In the genomic region with DNA sequence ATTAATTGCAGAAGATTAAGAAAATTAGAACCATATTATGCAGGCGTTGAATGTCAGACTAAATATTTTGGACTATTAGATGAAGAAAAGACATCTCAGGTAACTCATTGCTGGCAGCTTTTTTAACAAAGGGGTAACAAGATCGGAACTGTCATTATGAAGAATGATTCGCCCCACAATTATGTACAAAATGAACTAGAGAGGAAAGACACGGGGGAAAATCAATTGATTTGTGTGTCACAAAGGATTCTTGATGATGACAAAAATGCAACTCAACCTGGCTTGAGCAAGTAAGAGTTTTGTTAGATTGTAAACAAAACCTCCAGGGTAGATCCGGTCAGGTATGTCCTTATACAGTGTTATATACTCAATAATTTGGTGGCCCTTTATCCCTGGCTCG, we compare ENCODE assay signal across 33 cellular contexts. TPM values are rescaled to one million over a fixed set of nuclear protein-coding genes. Genes with fewer than 3 reads are reported as not detected.
"Had no signal": no experiment of that assay in that cellular context is flagged by ENCODE, and none has a peak within 500 bp of the region (broad histone marks: within the 10 kb centered on the region; RNA-seq: fewer than 3 reads in every experiment).

No MANE protein-coding gene starts in this region.

- H3K27ac ChIP-seq: adrenal gland, ascending aorta, body of pancreas, brain microvascular endothelial cell, breast epithelium, cardiac muscle cell had no signal

- ATAC-seq: activated naive CD4-positive, alpha-beta T cell treated with anti-CD3 and anti-CD28 coated beads, Interleukin-2, amount 50 U/mL, for 72 hours; activated naive CD8-positive, alpha-beta T cell treated with anti-CD3 and anti-CD28 coated beads, Interleukin-2, amount 50 U/mL, for 24 hours; activated T-cell treated with anti-CD3 and anti-CD28 coated beads, Interleukin-2, amount 50 U/mL, for 4 hours; activated T-cell treated with anti-CD3 and anti-CD28 coated beads, Interleukin-2, amount 50 U/mL, for 72 hours; activated T-helper 17 cell treated with anti-CD3 and anti-CD28 coated beads, Interleukin-2, amount 50 U/mL, for 72 hours; body of pancreas had no signal

- H3K9me3 ChIP-seq: adrenal gland, ascending aorta, body of pancreas, breast epithelium had no signal

- H3K4me1 ChIP-seq: ascending aorta, body of pancreas, breast epithelium had no signal

- H3K4me3 ChIP-seq: adrenal gland, ascending aorta, body of pancreas, breast epithelium, cardiac muscle cell had no signal

- H3K36me3 ChIP-seq: adrenal gland, ascending aorta, brain microvascular endothelial cell, breast epithelium, cardiac muscle cell had no signal

- DNase-seq: activated effector memory CD4-positive, alpha-beta T cell treated with anti-CD3 and anti-CD28 coated beads, Interleukin-2, amount 50 U/mL, for 16 hours; activated effector memory CD4-positive, alpha-beta T cell treated with Interleukin-2 at 50 U/mL for 16 hours; activated gamma-delta T cell; activated gamma-delta T cell treated with Interleukin-2 at 50 U/mL for 16 hours; activated naive CD4-positive, alpha-beta T cell; activated naive CD4-positive, alpha-beta T cell treated with anti-CD3 and anti-CD28 coated beads for 36 hours; activated naive CD4-positive, alpha-beta T cell treated with anti-CD3 and anti-CD28 coated beads, Interleukin-2, amount 10 ng/mL, durations not matched to agents 7 days and 5 days; activated naive CD4-positive, alpha-beta T cell treated with anti-CD3 and anti-CD28 coated beads, Interleukin-2, amount 50 U/mL, for 16 hours; activated naive CD4-positive, alpha-beta T cell treated with Interleukin-2 at 50 U/mL for 16 hours; activated naive CD8-positive, alpha-beta T cell treated with anti-CD3 and anti-CD28 coated beads for 36 hours; activated naive CD8-positive, alpha-beta T cell treated with anti-CD3 and anti-CD28 coated beads, Interleukin-2, amount 10 ng/mL, durations not matched to agents 7 days and 5 days; activated naive CD8-positive, alpha-beta T cell treated with anti-CD3 and anti-CD28 coated beads, Interleukin-2, amount 50 U/mL, for 24 hours; activated T-cell treated with anti-CD3 and anti-CD28 coated beads, Interleukin-2, amount 50 U/mL, for 1 hour; activated T-cell treated with anti-CD3 and anti-CD28 coated beads, Interleukin-2, amount 50 U/mL, for 24 hours; activated T-cell treated with anti-CD3 and anti-CD28 coated beads, Interleukin-2, amount 50 U/mL, for 4 hours; activated T-cell treated with anti-CD3 and anti-CD28 coated beads, Interleukin-2, amount 50 U/mL, for 48 hours; activated T-cell treated with anti-CD3 and anti-CD28 coated beads, Interleukin-2, amount 50 U/mL, for 72 hours; adrenal gland; amniotic stem cell; amygdala; anterior cingulate cortex; aorta; body of pancreas; brain microvascular endothelial cell; caudate nucleus; central memory CD4-positive, alpha-beta T cell; cerebellar nuclear complex had no signal

- H3K27me3 ChIP-seq: adrenal gland, ascending aorta, body of pancreas, brain microvascular endothelial cell, breast epithelium, cardiac muscle cell had no signal

RNA-seq across cellular contexts. Expression of a gene that starts 12.5 kb away (rescaled TPM):
- total RNA-seq: activated naive CD4-positive, alpha-beta T cell treated with anti-CD3 and anti-CD28 coated beads for 36 hours; activated naive CD4-positive, alpha-beta T cell treated with anti-CD3 and anti-CD28 coated beads, Interleukin-2, amount 50 U/mL, for 72 hours; activated naive CD8-positive, alpha-beta T cell treated with anti-CD3 and anti-CD28 coated beads for 36 hours; activated naive CD8-positive, alpha-beta T cell treated with anti-CD3 and anti-CD28 coated beads, Interleukin-2, amount 10 ng/mL, durations not matched to agents 7 days and 5 days; bronchial epithelial cell had no signal
